Comparison of ENCODE assay signal across 15 cellular contexts in genomic region chr1:7250176-7250575, GRCh38.
A peak's percentile ranks its signal among the peaks of the same experiment; 100 is the strongest.
DNase-seq lines count a peak whose midpoint lies in the region; TF ChIP-seq lines count a peak whose summit lies in the region.
"Had no signal": no experiment of that assay in that cellular context is flagged by ENCODE, and none has a peak within 500 bp of the region (broad histone marks: within the 10 kb centered on the region; RNA-seq: fewer than 3 reads in every experiment).

No MANE protein-coding gene starts in this region.

- CTCF ChIA-PET in MCF 10A (lab: Yijun Ruan, JAX) = no interaction called here
- CTCF ChIA-PET in CD8-positive, alpha-beta memory T cell (lab: Charles Lee) = no interaction called here

- no peak overlapping the region for H3K4me3 ChIP-seq in CD8-positive, alpha-beta memory T cell (ENCODE audit: low read length)
- H3K4me3 ChIP-seq: K562, Peyer's patch had no signal

- no peaks in the 10 kb centered on the region for H3K36me3 ChIP-seq in CD8-positive, alpha-beta memory T cell (ENCODE audit: insufficient read depth, low read length)
- H3K36me3 ChIP-seq: Peyer's patch had no signal

- no peak for TF ChIP-seq CTCF in type B pancreatic cell (conservative IDR thresholded peaks at IDR 0.05)
- no peak for TF ChIP-seq CTCF in MCF 10A (IDR thresholded peaks at IDR 0.05; ENCODE audit: unreplicated experiment)

- no peak overlapping the region for H3K27ac ChIP-seq in CD8-positive, alpha-beta memory T cell (ENCODE audit: low read depth, low read length)
- H3K27ac ChIP-seq: Peyer's patch had no signal

- H3K4me1 Mint-ChIP-seq in type B pancreatic cell (ENCODE audit: unreplicated experiment) (peaks cover 5% of the 10 kb centered on the region), MCF 10A (ENCODE audit: insufficient read depth, unreplicated experiment) (peaks cover under 1% of the 10 kb centered on the region)
- no peaks in the 10 kb centered on the region for H3K4me1 Mint-ChIP-seq in CD8-positive, alpha-beta memory T cell
- H3K4me1 Mint-ChIP-seq: CD4-positive, CD25-positive, alpha-beta regulatory T cell had no signal

- no peaks in the 10 kb centered on the region for H3K9me3 Mint-ChIP-seq in type B pancreatic cell
- no peaks in the 10 kb centered on the region for H3K9me3 Mint-ChIP-seq in MCF 10A (ENCODE audit: unreplicated experiment)
- H3K9me3 Mint-ChIP-seq in CD8-positive, alpha-beta memory T cell = peaks cover 0 to 4% (median 0%) of the 10 kb centered on the region in 5 donors

- DNase-seq in EL = peak; percentile 52
- DNase-seq in RKO (ENCODE audit: low spot score) = peak; percentile 12
- DNase-seq in glomerular visceral epithelial cell (ENCODE audit: extremely low spot score) = peak; percentile 53
- peak; percentile 58 for DNase-seq in type B pancreatic cell (ENCODE audit: extremely low spot score, unreplicated experiment)
- DNase-seq in MCF 10A (ENCODE audit: unreplicated experiment) = no peak
- no peak for DNase-seq in NCI-H774 (lab: John Stamatoyannopoulos, UW)
- DNase-seq in CD8-positive, alpha-beta memory T cell = no peak
- DNase-seq: Calu3; CD4-positive, CD25-positive, alpha-beta regulatory T cell; GF-D8; NCI-H1092 treated with DMSO at 0.1 percent for 48 hours; NCI-H187; NCI-H510A; Peyer's patch had no signal

- BruUV-seq in MCF 10A (replicated peaks; lab: Mats Ljungman, UMichigan) = no TSS peak

- H3K27ac Mint-ChIP-seq in type B pancreatic cell (no peak overlapping the region), MCF 10A (ENCODE audit: low read depth, unreplicated experiment) (no peak overlapping the region)
- H3K27ac Mint-ChIP-seq in CD8-positive, alpha-beta memory T cell = no peak overlapping the region
- H3K27ac Mint-ChIP-seq: CD4-positive, CD25-positive, alpha-beta regulatory T cell had no signal

- POLR2A ChIA-PET in MCF 10A (lab: Yijun Ruan, JAX) = no interaction called here
- POLR2A ChIA-PET in CD8-positive, alpha-beta memory T cell (lab: Charles Lee) = no interaction called here

- H3K4me1 ChIP-seq in CD8-positive, alpha-beta memory T cell (ENCODE audit: insufficient read depth, low read length) = no peaks in the 10 kb centered on the region
- H3K4me1 ChIP-seq: Peyer's patch had no signal

- intact Hi-C loops in MCF 10A (cut with micrococcal nuclease) = no loop called here

- peaks cover 6% of the 10 kb centered on the region for H3K27me3 ChIP-seq in CD8-positive, alpha-beta memory T cell (ENCODE audit: insufficient read depth, low read length, poor library complexity, severe bottlenecking)
- H3K27me3 ChIP-seq: Peyer's patch had no signal

- no peaks in the 10 kb centered on the region for H3K36me3 Mint-ChIP-seq in type B pancreatic cell
- H3K36me3 Mint-ChIP-seq in MCF 10A (ENCODE audit: insufficient read depth, unreplicated experiment) = peaks cover 6% of the 10 kb centered on the region
- H3K36me3 Mint-ChIP-seq in CD8-positive, alpha-beta memory T cell = no peaks in the 10 kb centered on the region
- H3K36me3 Mint-ChIP-seq: CD4-positive, CD25-positive, alpha-beta regulatory T cell had no signal

- H3K27me3 Mint-ChIP-seq in type B pancreatic cell (peaks cover 8% of the 10 kb centered on the region), MCF 10A (ENCODE audit: insufficient read depth, unreplicated experiment) (no peaks in the 10 kb centered on the region)
- peaks cover 18 to 50% of the 10 kb centered on the region in 2 donors for H3K27me3 Mint-ChIP-seq in CD8-positive, alpha-beta memory T cell

- H3K9me3 ChIP-seq in CD8-positive, alpha-beta memory T cell (ENCODE audit: low read length) = no peaks in the 10 kb centered on the region
- H3K9me3 ChIP-seq: Peyer's patch had no signal

- H3K4me3 Mint-ChIP-seq in type B pancreatic cell (no peak overlapping the region), MCF 10A (ENCODE audit: unreplicated experiment) (no peak overlapping the region)
- no peak overlapping the region for H3K4me3 Mint-ChIP-seq in CD8-positive, alpha-beta memory T cell
- H3K4me3 Mint-ChIP-seq: CD4-positive, CD25-positive, alpha-beta regulatory T cell had no signal

Comparison
In these comparisons a context has a peak if more than half of its experiments do, and no peak if none do; other contexts are left out.
1. DNase-seq: peak in EL (single experiment), RKO (single experiment), glomerular visceral epithelial cell (single experiment) and type B pancreatic cell (single experiment); none in MCF 10A (single experiment), NCI-H774 (single experiment) and CD8-positive, alpha-beta memory T cell (0 of 5).